In the genomic region with DNA sequence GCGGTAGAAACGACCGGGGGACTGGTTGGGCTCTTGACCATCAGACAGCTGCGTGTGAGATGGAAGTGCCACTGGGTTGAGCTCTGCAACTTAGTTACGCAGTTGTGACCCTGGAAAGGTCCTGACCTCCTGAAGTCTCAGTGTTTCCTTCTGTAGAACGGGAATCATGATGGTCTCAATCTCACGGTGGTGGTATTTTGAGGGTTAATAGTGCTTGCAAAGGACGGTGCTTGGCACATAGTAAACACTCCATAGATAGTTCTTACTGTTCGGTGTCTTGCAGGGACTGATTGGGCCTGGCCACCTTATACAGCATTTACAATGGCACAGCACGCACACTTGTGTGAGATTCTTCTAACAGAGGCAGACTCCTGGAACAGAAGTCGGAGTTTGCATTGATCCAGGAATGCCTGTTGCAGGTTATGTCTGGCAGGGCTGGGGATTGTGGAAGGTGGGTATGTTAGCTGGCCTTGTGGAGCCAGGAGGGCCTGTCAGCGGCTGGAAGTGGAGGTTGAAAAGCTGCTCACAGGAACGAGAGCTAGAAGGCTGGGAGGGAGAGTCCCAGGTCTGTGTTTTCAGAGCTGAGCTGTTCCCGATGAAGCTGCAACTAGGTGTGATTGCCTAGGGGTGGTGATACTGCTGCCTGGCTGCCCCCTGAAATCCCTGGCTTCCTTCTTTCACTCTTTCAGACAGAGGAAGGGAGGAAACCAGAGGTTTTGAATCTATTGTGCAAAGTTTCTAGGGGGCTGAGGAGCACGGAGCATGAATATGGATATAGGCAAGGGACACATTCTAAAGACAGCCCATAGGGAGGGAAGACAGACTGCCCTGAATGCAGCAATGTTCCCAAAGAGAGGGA, we compare ENCODE assay signal across 9 cellular contexts. TPM values are rescaled to one million over a fixed set of nuclear protein-coding genes. Genes with fewer than 3 reads are reported as not detected.
A peak's percentile ranks its signal among the peaks of the same experiment; 100 is the strongest.
DNase-seq lines count a peak whose midpoint lies in the region; ATAC-seq and TF ChIP-seq lines count a peak whose summit lies in the region.
"Had no signal": no experiment of that assay in that cellular context is flagged by ENCODE, and none has a peak within 500 bp of the region (broad histone marks: within the 10 kb centered on the region; RNA-seq: fewer than 3 reads in every experiment).

No MANE protein-coding gene starts in this region.

- H3K4me3 ChIP-seq in foreskin fibroblast (ENCODE audit: low read depth in 1 of 2, low read length in 2 of 2) = peak overlapping the region; percentile 54 to 85
- peak overlapping the region; percentile 89 for H3K4me3 ChIP-seq in neuron (ENCODE audit: low read length)

- peaks cover 24% of the 10 kb centered on the region for H3K36me3 Mint-ChIP-seq in activated CD4-positive, alpha-beta memory T cell treated with anti-CD3 and anti-CD28 coated beads, Interleukin-2, amount 10 ng/mL, durations not matched to agents 7 days and 5 days (ENCODE audit: low read depth)

- CTCF ChIA-PET in activated CD4-positive, alpha-beta memory T cell treated with anti-CD3 and anti-CD28 coated beads, Interleukin-2, amount 10 ng/mL, durations not matched to agents 7 days and 5 days (lab: Charles Lee) = interaction anchor here (0.6 to 1.4 kb wide), 8 partner anchors 11 to 817 kb away, joined by 3 to 7 read pairs (median 3); no protein-coding TSS in a partner anchor

- no peaks in the 10 kb centered on the region for H3K27me3 Mint-ChIP-seq in activated CD4-positive, alpha-beta memory T cell treated with anti-CD3 and anti-CD28 coated beads, Interleukin-2, amount 10 ng/mL, durations not matched to agents 7 days and 5 days

- H3K4me3 Mint-ChIP-seq in activated CD4-positive, alpha-beta memory T cell treated with anti-CD3 and anti-CD28 coated beads, Interleukin-2, amount 10 ng/mL, durations not matched to agents 7 days and 5 days = peak overlapping the region; percentile 87

- TF ChIP-seq CTCF in foreskin fibroblast (IDR thresholded peaks at IDR 0.05; ENCODE audit: low read depth, low read length) = no peak

- H3K27ac Mint-ChIP-seq in activated CD4-positive, alpha-beta memory T cell treated with anti-CD3 and anti-CD28 coated beads, Interleukin-2, amount 10 ng/mL, durations not matched to agents 7 days and 5 days = peak overlapping the region; percentile 96

- H2AFZ ChIP-seq in neuron (ENCODE audit: low read depth, low read length) = peak overlapping the region; percentile 93

- H3K4me1 Mint-ChIP-seq in activated CD4-positive, alpha-beta memory T cell treated with anti-CD3 and anti-CD28 coated beads, Interleukin-2, amount 10 ng/mL, durations not matched to agents 7 days and 5 days = peaks cover 47% of the 10 kb centered on the region

- peak; percentile 25 for DNase-seq in activated CD4-positive, alpha-beta T cell treated with anti-CD3 and anti-CD28 coated beads for 48 hours
- DNase-seq in activated CD4-positive, alpha-beta T cell treated with anti-CD3 and anti-CD28 coated beads, Interleukin-2, amount 50 U/mL, for 1 hour = no peak
- peak; percentile 25 for DNase-seq in activated CD4-positive, alpha-beta memory T cell treated with anti-CD3 and anti-CD28 coated beads, Interleukin-2, amount 10 ng/mL, durations not matched to agents 7 days and 5 days
- DNase-seq in foreskin fibroblast (peak in 1 of 2 donors; percentile 44), NCI-H187 (lab: John Stamatoyannopoulos, UW) (no peak)

- no peaks in the 10 kb centered on the region for H3K9me3 ChIP-seq in neuron (ENCODE audit: low read length)

- no peaks in the 10 kb centered on the region for H3K9me3 Mint-ChIP-seq in activated CD4-positive, alpha-beta memory T cell treated with anti-CD3 and anti-CD28 coated beads, Interleukin-2, amount 10 ng/mL, durations not matched to agents 7 days and 5 days

- H3K36me3 ChIP-seq in neuron (ENCODE audit: insufficient read depth, low read length) = no peaks in the 10 kb centered on the region

- POLR2A ChIA-PET in activated CD4-positive, alpha-beta memory T cell treated with anti-CD3 and anti-CD28 coated beads, Interleukin-2, amount 10 ng/mL, durations not matched to agents 7 days and 5 days (lab: Charles Lee) = interaction anchor here (0.6 to 2.5 kb wide), 19 partner anchors 14 to 1374 kb away, joined by 3 to 25 read pairs (median 5); partner anchors contain the start of gene DNAJC25

- no peaks in the 10 kb centered on the region for H3K27me3 ChIP-seq in neuron (ENCODE audit: insufficient read depth, low read length)

- H3K4me1 ChIP-seq in neuron (ENCODE audit: insufficient read depth, low read length) = peaks cover 21% of the 10 kb centered on the region

- ATAC-seq in HG03378 (IDR thresholded peaks at IDR 0.05; ENCODE audit: unreplicated experiment) (peak; percentile 5), HG03039 (IDR thresholded peaks at IDR 0.05; ENCODE audit: unreplicated experiment) (no peak)

RNA-seq across cellular contexts. Expression of gene TXN, which starts 1.0 kb away (rescaled TPM):
- total RNA-seq in activated CD4-positive, alpha-beta memory T cell treated with anti-CD3 and anti-CD28 coated beads, Interleukin-2, amount 10 ng/mL, durations not matched to agents 7 days and 5 days = 100 to 1,000 TPM; 315 TPM

RNA-seq across cellular contexts. Expression of gene C9orf152, which starts 49.4 kb away (rescaled TPM):
- not detected for total RNA-seq in activated CD4-positive, alpha-beta memory T cell treated with anti-CD3 and anti-CD28 coated beads, Interleukin-2, amount 10 ng/mL, durations not matched to agents 7 days and 5 days
- total RNA-seq: lung microvascular endothelial cell had no signal

Comparison
In these comparisons a context has a peak if more than half of its experiments do, and no peak if none do; other contexts are left out.
1. DNase-seq: peak in activated CD4-positive, alpha-beta T cell treated with anti-CD3 and anti-CD28 coated beads for 48 hours (single experiment) and activated CD4-positive, alpha-beta memory T cell treated with anti-CD3 and anti-CD28 coated beads, Interleukin-2, amount 10 ng/mL, durations not matched to agents 7 days and 5 days (single experiment); none in activated CD4-positive, alpha-beta T cell treated with anti-CD3 and anti-CD28 coated beads, Interleukin-2, amount 50 U/mL, for 1 hour (single experiment) and NCI-H187 (0 of 2).